18 cellular contexts compared by ENCODE assay signal in the genomic region with DNA sequence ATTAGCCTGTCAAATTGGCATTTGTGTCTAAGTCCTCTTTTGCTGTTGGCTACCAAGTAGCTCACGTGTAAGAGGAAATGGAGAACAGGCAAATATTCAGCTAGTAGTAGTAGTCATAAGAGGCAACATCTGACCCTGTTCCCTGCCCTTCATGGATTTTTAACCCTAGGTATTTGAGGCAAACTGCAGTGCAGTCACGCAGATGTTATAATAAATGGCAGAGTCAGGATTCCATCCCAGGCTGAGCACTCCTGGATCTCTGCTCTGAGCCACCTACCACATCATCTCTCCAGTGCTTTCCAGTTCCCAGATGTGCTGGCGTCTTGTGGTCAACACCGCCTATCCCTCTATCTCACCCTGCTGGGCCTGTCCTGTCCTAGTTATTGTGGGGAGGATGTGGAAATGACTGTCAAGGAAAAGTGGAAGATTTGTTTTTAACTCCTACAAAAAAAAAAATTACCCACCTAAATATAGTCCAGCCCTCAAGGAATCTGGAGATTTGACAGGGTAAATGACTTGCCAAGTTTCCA.
A peak's percentile ranks its signal among the peaks of the same experiment; 100 is the strongest.
DNase-seq lines count a peak whose midpoint lies in the region; ATAC-seq, FAIRE-seq and TF ChIP-seq lines count a peak whose summit lies in the region.
"Had no signal": no experiment of that assay in that cellular context is flagged by ENCODE, and none has a peak within 500 bp of the region (broad histone marks: within the 10 kb centered on the region; RNA-seq: fewer than 3 reads in every experiment).

No MANE protein-coding gene starts in this region.

- no peak overlapping the region for H2AFZ ChIP-seq in H1 (ENCODE audit: low read length)
- H2AFZ ChIP-seq: PC-9 had no signal

- H3K79me1 ChIP-seq in H1 (ENCODE audit: low read depth, low read length) = no peaks in the 10 kb centered on the region

- TF ChIP-seq CTCF in heart left ventricle (IDR thresholded peaks at IDR 0.05) (no peak), H1 (IDR thresholded peaks at IDR 0.05; ENCODE audit: control extremely low read depth in 1 of 3, insufficient read depth in 1 of 3, low read depth in 1 of 3, low read length in 3 of 3) (no peak), spleen (IDR thresholded peaks at IDR 0.05 in 8 of 11, conservative IDR thresholded peaks at IDR 0.05 in 3 of 11) (no peak)

- no peak overlapping the region for H3K27ac ChIP-seq in heart left ventricle
- H3K27ac ChIP-seq in H1 (ENCODE audit: low read depth, low read length) = no peak overlapping the region
- H3K27ac ChIP-seq in spleen = no peak overlapping the region
- H3K27ac ChIP-seq: 22Rv1, PC-9 had no signal

- H4K8ac ChIP-seq in H1 (ENCODE audit: extremely low read depth, insufficient read depth, low read length) = no peak overlapping the region

- H2AK5ac ChIP-seq in H1 (ENCODE audit: low read depth, low read length) = no peak overlapping the region

- H3K18ac ChIP-seq in H1 (ENCODE audit: extremely low read depth, low read length) = no peak overlapping the region

- H3K23ac ChIP-seq in H1 (ENCODE audit: insufficient read length) = no peak overlapping the region

- no peaks in the 10 kb centered on the region for H3K4me1 ChIP-seq in heart left ventricle
- peaks cover 0 to 13% (median 3%) of the 10 kb centered on the region in 4 experiments; a peak in 4 of 7 replicates for H3K4me1 ChIP-seq in H1 (replicated peaks in 1 of 4; ENCODE audit: control insufficient read depth in 3 of 4, insufficient read depth in 4 of 4, low read length in 3 of 4)
- H3K4me1 ChIP-seq in spleen = no peaks in the 10 kb centered on the region
- H3K4me1 ChIP-seq: BE2C had no signal

- no peak overlapping the region for H2BK12ac ChIP-seq in H1 (ENCODE audit: low read depth, low read length)

- H3K4me2 ChIP-seq in H1 (ENCODE audit: insufficient read depth in 1 of 2, low read depth in 2 of 2, low read length in 2 of 2) = no peak overlapping the region
- H3K4me2 ChIP-seq: PC-9 had no signal

- H3K4me3 ChIP-seq in heart left ventricle (no peak overlapping the region), H1 (ENCODE audit: extremely low read depth in 1 of 4, insufficient read depth in 2 of 4, low read depth in 3 of 4, low read length in 4 of 4) (no peak overlapping the region), spleen (no peak overlapping the region)
- H3K4me3 ChIP-seq: PC-9 had no signal

- H3K27me3 ChIP-seq in heart left ventricle (no peaks in the 10 kb centered on the region), H1 (replicated peaks in 1 of 4; ENCODE audit: control insufficient read depth in 3 of 4, extremely low read depth in 1 of 4, insufficient read depth in 3 of 4, low read length in 3 of 4) (no peaks in the 10 kb centered on the region), spleen (replicated peaks in 1 of 7) (no peaks in the 10 kb centered on the region)
- H3K27me3 ChIP-seq: BE2C had no signal

- WGBS in heart left ventricle, 4 donors = 75 to 84% (median 77%) methylated on average over 4 of the region's 4 CpGs
- WGBS in H1 (ENCODE audit: extremely low coverage in 1 of 2, insufficient coverage in 1 of 2, insufficient read length in 1 of 2, insufficient replicate concordance in 2 of 2, low coverage in 1 of 2, low lambda C conversion rate in 2 of 2, missing lambda C conversion rate in 1 of 2), 2 experiments = 92% methylated on average over 4 of the region's 4 CpGs; no CpG with 5 or more reads in 1 of the 2 experiments
- 80 to 89% (median 87%) methylated on average over 4 of the region's 4 CpGs for WGBS in spleen, 5 donors

- H3K14ac ChIP-seq in H1 (ENCODE audit: insufficient read length) = no peak overlapping the region

- no peaks in the 10 kb centered on the region for H3K23me2 ChIP-seq in H1 (ENCODE audit: low read depth, low read length)

- POLR2A ChIA-PET in H1 (lab: Charles Lee; ENCODE audit: partially characterized antibody) (no interaction called here), HEK293T (lab: Yijun Ruan, JAX) (no interaction called here)

- DNase-seq in Right ventricle myocardium inferior (ENCODE audit: missing footprints) = peak; percentile 26
- DNase-seq in heart left ventricle = no peak
- no peak for DNase-seq in H1 (ENCODE audit: low read depth in 1 of 2, low spot score in 2 of 2)
- DNase-seq in kidney tubule cell (ENCODE audit: low spot score) = peak; percentile 84
- DNase-seq in GM12891 (ENCODE audit: insufficient read length, low spot score) = no peak
- no peak for DNase-seq in 8988T
- DNase-seq in spleen = no peak
- no peak for DNase-seq in HEK293T (ENCODE audit: extremely low spot score)
- DNase-seq: BE2C; Calu3; CD4-positive, alpha-beta T cell; HCEC 1CT; KG1; NCI-H1048; NCI-H1436 treated with DMSO at 0.1 percent for 48 hours; NCI-H524; PC-9 had no signal

- H2BK5ac ChIP-seq in H1 (ENCODE audit: low read depth, low read length) = no peak overlapping the region

- H2BK120ac ChIP-seq in H1 (replicated peaks; ENCODE audit: low read depth, low read length) = no peak overlapping the region

- FAIRE-seq in H1 (lab: Jason Lieb, UNC) = no peak
- no peak for FAIRE-seq in GM12891 (lab: Jason Lieb, UNC)

- TF ChIP-seq POLR2A in heart left ventricle (IDR thresholded peaks at IDR 0.05) = no peak
- TF ChIP-seq POLR2A in H1 (IDR thresholded peaks at IDR 0.05; ENCODE audit: control extremely low read depth in 1 of 2, low read depth in 2 of 2, low read length in 2 of 2) = no peak
- TF ChIP-seq POLR2A in GM12891 (IDR thresholded peaks at IDR 0.05; ENCODE audit: low read depth, low read length) = no peak
- TF ChIP-seq POLR2A in spleen (IDR thresholded peaks at IDR 0.05) = no peak

- ATAC-seq in Right ventricle myocardium inferior (no peak), heart left ventricle (no peak)

- H3K36me3 ChIP-seq in heart left ventricle (no peaks in the 10 kb centered on the region), H1 (ENCODE audit: control insufficient read depth in 2 of 4, insufficient read depth in 4 of 4, low read length in 3 of 4) (no peaks in the 10 kb centered on the region), spleen (no peaks in the 10 kb centered on the region)
- H3K36me3 ChIP-seq: BE2C had no signal

- H3K4ac ChIP-seq in H1 (replicated peaks; ENCODE audit: insufficient read length, low read depth, low read length) = no peak overlapping the region

- H4K91ac ChIP-seq in H1 (replicated peaks; ENCODE audit: insufficient read length, low read length) = peak overlapping the region; percentile 16

- no peak overlapping the region for H3K56ac ChIP-seq in H1 (replicated peaks; ENCODE audit: insufficient read length, low read depth, low read length)

- TF ChIP-seq EP300 in H1 (IDR thresholded peaks at IDR 0.05; ENCODE audit: borderline replicate concordance in 1 of 2, low read depth in 2 of 2, low read length in 2 of 2) = no peak

- no peak overlapping the region for H4K5ac ChIP-seq in H1 (ENCODE audit: insufficient read length, low read depth, low read length)

- CTCF ChIA-PET in H1 (lab: Charles Lee; ENCODE audit: partially characterized antibody) (interaction anchor here (0.5 kb wide), 2 partner anchors 235 to 875 kb away, joined by 3 read pairs; no protein-coding TSS in a partner anchor), HEK293T (lab: Yijun Ruan, JAX) (no interaction called here)

- no peak overlapping the region for H3K9ac ChIP-seq in H1 (replicated peaks in 1 of 4; ENCODE audit: extremely low read depth in 1 of 4, low read depth in 3 of 4, low read length in 3 of 4)

- H3K9me3 ChIP-seq in heart left ventricle (no peaks in the 10 kb centered on the region), H1 (ENCODE audit: insufficient read depth in 2 of 2, low read depth in 1 of 2, low read length in 1 of 2) (no peaks in the 10 kb centered on the region), spleen (no peaks in the 10 kb centered on the region)
- H3K9me3 ChIP-seq: BE2C had no signal

- H4K20me1 ChIP-seq in H1 (replicated peaks in 1 of 2; ENCODE audit: control insufficient read depth in 1 of 2, insufficient read depth in 2 of 2, low read length in 2 of 2) = no peaks in the 10 kb centered on the region

- TF ChIP-seq RAD21 in H1 (IDR thresholded peaks at IDR 0.05 in 1 of 2, conservative IDR thresholded peaks at IDR 0.05 in 1 of 2; ENCODE audit: low read depth in 2 of 2, low read length in 2 of 2) = no peak

- H2BK20ac ChIP-seq in H1 (ENCODE audit: low read length) = no peak overlapping the region

- H2BK15ac ChIP-seq in H1 (ENCODE audit: low read length) = no peak overlapping the region

- H3K79me2 ChIP-seq in H1 (ENCODE audit: control insufficient read depth in 1 of 2, insufficient read depth in 2 of 2, low read length in 2 of 2) = no peaks in the 10 kb centered on the region

- intact Hi-C loops in Right ventricle myocardium inferior (cut with DNase I) (no loop called here), heart left ventricle (cut with DNase I) (no loop called here), spleen (cut with DNase I; ENCODE audit: low total_unique reads) (no loop called here)

TF ChIP-seq in H1, 55 proteins besides CTCF, POLR2A, EP300 and RAD21 (continues in another document):
- TF ChIP-seq TAF7 (optimal IDR thresholded peaks at IDR 0.05; ENCODE audit: borderline replicate concordance, low read depth, low read length) (no peak), EZH2 (IDR thresholded peaks at IDR 0.05; ENCODE audit: low read depth, low read length, severe bottlenecking) (no peak), BCL11A (IDR thresholded peaks at IDR 0.05; ENCODE audit: low read depth in 2 of 2, low read length in 2 of 2) (no peak), SP2 (IDR thresholded peaks at IDR 0.05; ENCODE audit: low read length) (no peak), POU5F1 (IDR thresholded peaks at IDR 0.05; ENCODE audit: low read depth, low read length) (no peak)

TF ChIP-seq in GM12891, 5 proteins besides CTCF, POLR2A, EP300 and RAD21:
- TF ChIP-seq PAX5 (IDR thresholded peaks at IDR 0.05; ENCODE audit: insufficient read depth, low read length, severe bottlenecking) (no peak), POU2F2 (IDR thresholded peaks at IDR 0.05; ENCODE audit: low read depth, low read length) (no peak), POLR2AphosphoS5 (IDR thresholded peaks at IDR 0.05; ENCODE audit: low read depth, low read length) (no peak), TAF1 (IDR thresholded peaks at IDR 0.05; ENCODE audit: low read depth, low read length) (no peak), SPI1 (IDR thresholded peaks at IDR 0.05; ENCODE audit: low read depth, low read length) (no peak)

TF ChIP-seq in HEK293T, 16 proteins besides CTCF, POLR2A, EP300 and RAD21 (continues in another document):
- TF ChIP-seq SUZ12 (IDR thresholded peaks at IDR 0.05) = no peak
- no peak for TF ChIP-seq CTBP1 (IDR thresholded peaks at IDR 0.05; ENCODE audit: borderline replicate concordance)
- TF ChIP-seq FOXA1 (IDR thresholded peaks at IDR 0.05) = no peak
- TF ChIP-seq TARDBP (IDR thresholded peaks at IDR 0.05) = no peak
- no peak for TF ChIP-seq BHLHE40 (IDR thresholded peaks at IDR 0.05; ENCODE audit: borderline replicate concordance)
- no peak for TF ChIP-seq NFRKB (IDR thresholded peaks at IDR 0.05)
- TF ChIP-seq FOXK2 (IDR thresholded peaks at IDR 0.05) = no peak
- no peak for TF ChIP-seq ELF4 (IDR thresholded peaks at IDR 0.05)

Comparison
In these comparisons a context has a peak if more than half of its experiments do, and no peak if none do; other contexts are left out.
1. DNase-seq: peak in Right ventricle myocardium inferior (single experiment) and kidney tubule cell (single experiment); none in heart left ventricle (0 of 5), H1 (0 of 2), GM12891 (single experiment), 8988T (single experiment), spleen (single experiment) and HEK293T (single experiment).